In the genomic region with DNA sequence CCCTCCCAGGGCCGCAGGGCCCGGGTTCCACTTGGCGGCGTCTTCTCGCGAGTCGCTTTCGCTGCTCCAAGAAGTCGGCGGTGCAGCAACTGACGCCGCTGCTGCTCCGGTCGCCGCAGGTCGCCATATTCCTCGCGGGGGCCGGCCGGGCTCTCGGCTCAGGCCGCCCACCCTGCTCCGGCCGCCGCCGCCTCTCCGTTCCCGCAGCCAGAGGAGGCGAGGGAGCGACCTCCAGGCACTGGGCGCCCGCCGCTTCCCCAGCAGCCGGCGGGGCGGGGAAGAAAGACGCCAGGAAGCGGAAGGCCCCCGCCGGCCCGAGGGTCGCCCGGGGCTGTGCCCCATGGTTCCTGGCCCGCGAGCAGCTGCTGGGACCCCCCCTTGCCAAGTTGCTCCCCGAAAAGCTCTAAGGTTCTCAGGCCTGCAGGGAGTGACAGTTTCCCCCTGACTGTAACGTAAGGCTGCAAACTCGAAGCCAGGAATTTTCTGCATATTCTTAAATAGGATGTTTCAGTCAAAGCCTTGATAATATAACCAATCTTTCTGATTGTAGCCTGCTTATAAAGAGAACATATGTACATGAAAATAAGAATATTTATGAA, we compare ENCODE assay signal across 7 cellular contexts. TPM values are rescaled to one million over a fixed set of nuclear protein-coding genes. Genes with fewer than 3 reads are reported as not detected.
A peak's percentile ranks its signal among the peaks of the same experiment; 100 is the strongest.
DNase-seq lines count a peak whose midpoint lies in the region; ATAC-seq lines count a peak whose summit lies in the region.
"Not testable (repeated sequence)": the region's sequence is repeated elsewhere in the genome, so short reads cannot be mapped to it uniquely, and the experiment has no call there.

No MANE protein-coding gene starts in this region.

- H3K4me3 Mint-ChIP-seq in activated naive CD8-positive, alpha-beta T cell treated with anti-CD3 and anti-CD28 coated beads, Interleukin-2, amount 50 U/mL, for 24 hours: not testable (repeated sequence)

- ATAC-seq in GM18909 (IDR thresholded peaks at IDR 0.05; ENCODE audit: poor library complexity, unreplicated experiment): peak; percentile 6
- peak; percentile 44 for ATAC-seq in GM21447 (IDR thresholded peaks at IDR 0.05; ENCODE audit: unreplicated experiment)
- peak; percentile 50 for ATAC-seq in HG02798 (IDR thresholded peaks at IDR 0.05; ENCODE audit: poor library complexity, unreplicated experiment)
- peak; percentile 23 for ATAC-seq in HG03457 (IDR thresholded peaks at IDR 0.05; ENCODE audit: unreplicated experiment)
- ATAC-seq in activated naive CD8-positive, alpha-beta T cell treated with anti-CD3 and anti-CD28 coated beads, Interleukin-2, amount 50 U/mL, for 24 hours: peak; percentile 45
- peak; percentile 87 for ATAC-seq in left ventricle myocardium superior
- ATAC-seq in sciatic nerve: peak; percentile 70

- H3K4me1 Mint-ChIP-seq in activated naive CD8-positive, alpha-beta T cell treated with anti-CD3 and anti-CD28 coated beads, Interleukin-2, amount 50 U/mL, for 24 hours: not testable (repeated sequence)

- intact Hi-C loops in left ventricle myocardium superior (cut with micrococcal nuclease); sciatic nerve (cut with DNase I): not testable (repeated sequence)

- H3K9me3 Mint-ChIP-seq in activated naive CD8-positive, alpha-beta T cell treated with anti-CD3 and anti-CD28 coated beads, Interleukin-2, amount 50 U/mL, for 24 hours: not testable (repeated sequence)

- H3K36me3 Mint-ChIP-seq in activated naive CD8-positive, alpha-beta T cell treated with anti-CD3 and anti-CD28 coated beads, Interleukin-2, amount 50 U/mL, for 24 hours (ENCODE audit: low read depth): not testable (repeated sequence)

- not testable (repeated sequence) for H3K27me3 Mint-ChIP-seq in activated naive CD8-positive, alpha-beta T cell treated with anti-CD3 and anti-CD28 coated beads, Interleukin-2, amount 50 U/mL, for 24 hours

- not testable (repeated sequence) for DNase-seq in activated naive CD8-positive, alpha-beta T cell treated with anti-CD3 and anti-CD28 coated beads, Interleukin-2, amount 50 U/mL, for 24 hours; left ventricle myocardium superior; sciatic nerve (ENCODE audit: low spot score)

- H3K27ac Mint-ChIP-seq in activated naive CD8-positive, alpha-beta T cell treated with anti-CD3 and anti-CD28 coated beads, Interleukin-2, amount 50 U/mL, for 24 hours: not testable (repeated sequence)

RNA-seq across cellular contexts. Expression of a gene that starts 1.0 kb away (rescaled TPM):
- 0.30 TPM for total RNA-seq in left ventricle myocardium superior
- total RNA-seq in sciatic nerve: 1.6 TPM

RNA-seq across cellular contexts. Expression of a gene that starts 39.3 kb away (rescaled TPM):
- 433 TPM for total RNA-seq in left ventricle myocardium superior
- total RNA-seq in sciatic nerve: 306 TPM

Comparison
In these comparisons a context has a peak if more than half of its experiments do, and no peak if none do; other contexts are left out.
1. ATAC-seq: peak in every context shown above with its lines; median percentile 87 in left ventricle myocardium superior; 70 in sciatic nerve; 50 in HG02798; 45 in activated naive CD8-positive, alpha-beta T cell treated with anti-CD3 and anti-CD28 coated beads, Interleukin-2, amount 50 U/mL, for 24 hours; 44 in GM21447; 23 in HG03457; 6 in GM18909.